In genomic region chr1:28208818-28209441, GRCh38 we compare ENCODE assay signal across 8 cellular contexts. TPM values are rescaled to one million over a fixed set of nuclear protein-coding genes. Genes with fewer than 3 reads are reported as not detected.
DNase-seq lines count a peak whose midpoint lies in the region; ATAC-seq and TF ChIP-seq lines count a peak whose summit lies in the region.

No MANE protein-coding gene starts in this region.

- H3K27me3 ChIP-seq in SJCRH30: no peaks in the 10 kb centered on the region
- H3K27me3 ChIP-seq in psoas muscle (ENCODE audit: insufficient read depth in 3 of 3, low read length in 2 of 3): no peaks in the 10 kb centered on the region

- H3K9me3 ChIP-seq in SJCRH30 (replicated peaks) (no peaks in the 10 kb centered on the region), psoas muscle (no peaks in the 10 kb centered on the region)

- 45% methylated on average over 4 of the region's 4 CpGs for WGBS in psoas muscle, 3 donors

- no peak overlapping the region for H3K4me3 Mint-ChIP-seq in activated naive CD8-positive, alpha-beta T cell treated with anti-CD3 and anti-CD28 coated beads, Interleukin-2, amount 10 ng/mL, durations not matched to agents 7 days and 5 days

- intact Hi-C loops in Right ventricle myocardium inferior (cut with DNase I): loop anchor here (1.0 to 5.0 kb wide), 2 partner anchors 118 to 352 kb away; no protein-coding TSS in a partner anchor
- intact Hi-C loops in psoas muscle (cut with DNase I): loop anchor here (2.0 kb wide), 1 partner anchor 118 kb away; no protein-coding TSS in a partner anchor

- in situ Hi-C loops in KBM-7 (cut with MboI; ENCODE audit: low pct_unique_long_range_greater_than_20kb, low sequenced_read_pairs): no loop called here

- peak; percentile 68 for TF ChIP-seq CTCF in psoas muscle (IDR thresholded peaks at IDR 0.05)

- H3K4me1 Mint-ChIP-seq in activated naive CD8-positive, alpha-beta T cell treated with anti-CD3 and anti-CD28 coated beads, Interleukin-2, amount 10 ng/mL, durations not matched to agents 7 days and 5 days: peaks cover 9% of the 10 kb centered on the region

- H3K4me1 ChIP-seq in SJCRH30: no peaks in the 10 kb centered on the region; the same call in 1 of the 2 replicates
- peaks cover 22% of the 10 kb centered on the region for H3K4me1 ChIP-seq in psoas muscle

- peak; percentile 87 for ATAC-seq in activated naive CD8-positive, alpha-beta T cell treated with anti-CD3 and anti-CD28 coated beads, Interleukin-2, amount 10 ng/mL, durations not matched to agents 7 days and 5 days (ENCODE audit: low read depth)
- ATAC-seq in Right ventricle myocardium inferior: peak; percentile 67
- peak; percentile 83 to 90 (median 83) for ATAC-seq in psoas muscle
- ATAC-seq in GM18858 (IDR thresholded peaks at IDR 0.05; ENCODE audit: unreplicated experiment): no peak

- POLR2A ChIA-PET in activated naive CD8-positive, alpha-beta T cell treated with anti-CD3 and anti-CD28 coated beads, Interleukin-2, amount 10 ng/mL, durations not matched to agents 7 days and 5 days (lab: Charles Lee): interaction anchor here (0.7 to 1.7 kb wide), 7 partner anchors 9 to 249 kb away, joined by 3 to 6 read pairs (median 4); partner anchors contain the start of gene EYA3

- no peak overlapping the region for H3K27ac Mint-ChIP-seq in activated naive CD8-positive, alpha-beta T cell treated with anti-CD3 and anti-CD28 coated beads, Interleukin-2, amount 10 ng/mL, durations not matched to agents 7 days and 5 days

- no peaks in the 10 kb centered on the region for H3K27me3 Mint-ChIP-seq in activated naive CD8-positive, alpha-beta T cell treated with anti-CD3 and anti-CD28 coated beads, Interleukin-2, amount 10 ng/mL, durations not matched to agents 7 days and 5 days

- no peak overlapping the region for H3K4me3 ChIP-seq in SJCRH30
- no peak overlapping the region for H3K4me3 ChIP-seq in psoas muscle

- H3K36me3 Mint-ChIP-seq in activated naive CD8-positive, alpha-beta T cell treated with anti-CD3 and anti-CD28 coated beads, Interleukin-2, amount 10 ng/mL, durations not matched to agents 7 days and 5 days: peaks cover 14% of the 10 kb centered on the region

- H3K9me3 Mint-ChIP-seq in activated naive CD8-positive, alpha-beta T cell treated with anti-CD3 and anti-CD28 coated beads, Interleukin-2, amount 10 ng/mL, durations not matched to agents 7 days and 5 days: no peaks in the 10 kb centered on the region

- H3K27ac ChIP-seq in SJCRH30 (no peak overlapping the region), psoas muscle (peak overlapping the region; percentile 62)

- DNase-seq in DMS114 treated with DMSO at 0.1 percent for 48 hours (lab: John Stamatoyannopoulos, UW; ENCODE audit: unreplicated experiment): peak; percentile 47
- peak; percentile 78 for DNase-seq in KBM-7
- peak; percentile 46 to 67 for DNase-seq in SJCRH30
- no peak for DNase-seq in activated naive CD8-positive, alpha-beta T cell treated with anti-CD3 and anti-CD28 coated beads, Interleukin-2, amount 10 ng/mL, durations not matched to agents 7 days and 5 days
- DNase-seq in Right ventricle myocardium inferior (ENCODE audit: missing footprints): no peak
- peak; percentile 37 to 59 for DNase-seq in psoas muscle
- no peak for DNase-seq in NCI-H128 (lab: John Stamatoyannopoulos, UW; ENCODE audit: unreplicated experiment)

- H3K36me3 ChIP-seq in SJCRH30 (peaks cover 90% of the 10 kb centered on the region), psoas muscle (ENCODE audit: insufficient read depth in 1 of 2, low read depth in 1 of 2) (peaks cover 11 to 88% of the 10 kb centered on the region in 2 donors)

RNA-seq across cellular contexts. Expression of gene DNAJC8, which starts 23.9 kb away (rescaled TPM):
- 115 and 127 TPM in 2 replicates for total RNA-seq in SJCRH30 (2014; rRNA removed; shearing (Covaris generic))
- 100 to 1,000 TPM; 106 TPM for total RNA-seq in activated naive CD8-positive, alpha-beta T cell treated with anti-CD3 and anti-CD28 coated beads, Interleukin-2, amount 10 ng/mL, durations not matched to agents 7 days and 5 days
- total RNA-seq in Right ventricle myocardium inferior: 61.2 TPM
- 10 to 100 TPM; 46.6 to 64.0 (median 53.5) TPM for total RNA-seq in psoas muscle
- polyA plus RNA-seq in psoas muscle: 100 to 1,000 TPM in 1 of 3 donors, 10 to 100 TPM in 2; 67.8 to 116 (median 85.5) TPM

RNA-seq across cellular contexts. Expression of gene ATP5IF1, which starts 27.0 kb away (rescaled TPM):
- total RNA-seq in SJCRH30 (2014; rRNA removed; shearing (Covaris generic)): 174 and 179 TPM in 2 replicates
- 100 to 1,000 TPM; 209 to 222 TPM for total RNA-seq in activated naive CD8-positive, alpha-beta T cell treated with anti-CD3 and anti-CD28 coated beads, Interleukin-2, amount 10 ng/mL, durations not matched to agents 7 days and 5 days
- total RNA-seq in Right ventricle myocardium inferior: 355 TPM
- 100 to 1,000 TPM; 124 to 295 (median 217) TPM for total RNA-seq in psoas muscle
- 100 to 1,000 TPM; 125 to 332 (median 293) TPM for polyA plus RNA-seq in psoas muscle

RNA-seq across cellular contexts. Expression of gene PTAFR, which starts 32.4 kb away (rescaled TPM):
- 0.04 TPM in 1 of 2 replicates, not detected in the other for total RNA-seq in SJCRH30 (2014; rRNA removed; shearing (Covaris generic))
- 1 to 10 TPM in 1 of 2 experiments, under 1 TPM in 1; 0.99 to 1.1 TPM for total RNA-seq in activated naive CD8-positive, alpha-beta T cell treated with anti-CD3 and anti-CD28 coated beads, Interleukin-2, amount 10 ng/mL, durations not matched to agents 7 days and 5 days
- 2.7 TPM for total RNA-seq in Right ventricle myocardium inferior
- total RNA-seq in psoas muscle: 1 to 10 TPM in 3 of 4 donors, under 1 TPM in 1; 0.92 to 1.4 (median 1.2) TPM
- polyA plus RNA-seq in psoas muscle: under 1 TPM; 0.31 to 0.90 (median 0.49) TPM

RNA-seq across cellular contexts. Expression of gene SESN2, which starts 50.4 kb away (rescaled TPM):
- 5.8 and 8.2 TPM in 2 replicates for total RNA-seq in SJCRH30 (2014; rRNA removed; shearing (Covaris generic))
- total RNA-seq in activated naive CD8-positive, alpha-beta T cell treated with anti-CD3 and anti-CD28 coated beads, Interleukin-2, amount 10 ng/mL, durations not matched to agents 7 days and 5 days: 10 to 100 TPM; 14.6 to 16.0 TPM
- total RNA-seq in Right ventricle myocardium inferior (2.9 TPM), psoas muscle (10 to 100 TPM in 3 of 4 donors, 1 to 10 TPM in 1; 8.1 to 25.5 (median 12.2) TPM)
- polyA plus RNA-seq in psoas muscle: 10 to 100 TPM in 2 of 3 donors, 1 to 10 TPM in 1; 9.1 to 34.9 (median 12.4) TPM

Comparison
In these comparisons a context has a peak if more than half of its experiments do, and no peak if none do; other contexts are left out.
1. DNase-seq: peak in DMS114 treated with DMSO at 0.1 percent for 48 hours (single experiment), KBM-7 (single experiment), SJCRH30 (2 of 2) and psoas muscle (2 of 2); none in activated naive CD8-positive, alpha-beta T cell treated with anti-CD3 and anti-CD28 coated beads, Interleukin-2, amount 10 ng/mL, durations not matched to agents 7 days and 5 days (single experiment), Right ventricle myocardium inferior (single experiment) and NCI-H128 (single experiment).